In genomic region chr19:7903244-7904073, GRCh38 we compare ENCODE assay signal across 8 cellular contexts. TPM values are rescaled to one million over a fixed set of nuclear protein-coding genes. Genes with fewer than 3 reads are reported as not detected.
DNase-seq lines count a peak whose midpoint lies in the region; ATAC-seq, FAIRE-seq and TF ChIP-seq lines count a peak whose summit lies in the region.

Gene MAP2K7 (plus strand): TSS chr19:7903877. CDS start chr19:7903945, 68 bp downstream.

- H3K9ac ChIP-seq in keratinocyte (ENCODE audit: control insufficient read depth, extremely low read depth, insufficient read depth, low read length) = peak within 1 kb of the TSS; percentile 99

- peaks cover 6% of the 10 kb centered on the region for H3K36me3 ChIP-seq in BE2C
- peaks cover 6 to 14% of the 10 kb centered on the region in 2 experiments for H3K36me3 ChIP-seq in keratinocyte (ENCODE audit: control insufficient read depth in 2 of 2, extremely low read depth in 1 of 2, insufficient read depth in 2 of 2, low read length in 2 of 2)

- dilution Hi-C loops in keratinocyte (cut with MboI; ENCODE audit: extremely low pct_ligation_motif_present, low sequenced_read_pairs) = no loop called here

- H2AFZ ChIP-seq in keratinocyte (ENCODE audit: control insufficient read depth, low read length) = peak within 1 kb of the TSS; percentile 68

- H3K9me3 ChIP-seq in BE2C (no peaks in the 10 kb centered on the region), keratinocyte (ENCODE audit: control insufficient read depth, low read depth, low read length) (no peaks in the 10 kb centered on the region)

- DNase-seq in BE2C = peak; percentile 100
- peak; percentile 96 for DNase-seq in NCI-H510A (lab: John Stamatoyannopoulos, UW)
- DNase-seq in activated CD4-positive, alpha-beta T cell treated with anti-CD3 and anti-CD28 coated beads for 1 hour = peak; percentile 100
- DNase-seq in cerebellum (ENCODE audit: low spot score) = peak; percentile 100
- peak; percentile 95 for DNase-seq in keratinocyte (ENCODE audit: low read depth, low spot score)
- peak; percentile 100 for DNase-seq in stimulated activated CD4-positive, alpha-beta T cell treated with anti-CD3 and anti-CD28 coated beads, Interleukin-15, amount 100 ng/mL, for 1 hour (ENCODE audit: low read depth in 1 of 2, low spot score in 1 of 2)

- peaks cover 5% of the 10 kb centered on the region for H4K20me1 ChIP-seq in keratinocyte (ENCODE audit: control insufficient read depth, extremely low read depth, insufficient read depth, low read length)

- H3K27ac ChIP-seq in keratinocyte (ENCODE audit: control insufficient read depth, insufficient read depth, low read length) = peak within 1 kb of the TSS; percentile 98

- peak; percentile 89 for FAIRE-seq in keratinocyte (lab: Jason Lieb, UNC)

- H3K27me3 ChIP-seq in BE2C = no peaks in the 10 kb centered on the region
- no peaks in the 10 kb centered on the region for H3K27me3 ChIP-seq in keratinocyte (ENCODE audit: control insufficient read depth, extremely low read depth, insufficient read depth, low read length)

- H3K4me1 ChIP-seq in BE2C (no peaks in the 10 kb centered on the region), keratinocyte (ENCODE audit: control insufficient read depth, extremely low read depth, insufficient read depth, low read length) (peaks cover 52% of the 10 kb centered on the region)

- peak; percentile 75 for TF ChIP-seq POLR2A in GM19193 (IDR thresholded peaks at IDR 0.05; ENCODE audit: extremely low read depth, insufficient read depth, insufficient read length)

- TF ChIP-seq CTCF in BE2C (IDR thresholded peaks at IDR 0.05; ENCODE audit: low read depth, low read length) = peak; percentile 49
- TF ChIP-seq CTCF in keratinocyte (optimal IDR thresholded peaks at IDR 0.05 in 1 of 3, IDR thresholded peaks at IDR 0.05 in 1 of 3, conservative IDR thresholded peaks at IDR 0.05 in 1 of 3; ENCODE audit: extremely low read depth in 1 of 3, insufficient read depth in 2 of 3, low read length in 3 of 3) = peak; percentile 64 to 99 (median 69)

- H3K79me2 ChIP-seq in keratinocyte (ENCODE audit: control insufficient read depth, insufficient read depth, low read length) = peaks cover 45% of the 10 kb centered on the region

- peak; percentile 87 for ATAC-seq in HG03439 (IDR thresholded peaks at IDR 0.05; ENCODE audit: unreplicated experiment)

- peak within 1 kb of the TSS; percentile 82 for H3K4me3 ChIP-seq in BE2C (ENCODE audit: low read depth, low read length)
- peak within 1 kb of the TSS; percentile 84 to 94 (median 90) for H3K4me3 ChIP-seq in keratinocyte (ENCODE audit: control insufficient read depth in 2 of 3, extremely low read depth in 1 of 3, insufficient read depth in 2 of 3, low read depth in 1 of 3, low read length in 3 of 3)

- peak within 1 kb of the TSS; percentile 92 for H3K4me2 ChIP-seq in keratinocyte (ENCODE audit: control insufficient read depth, extremely low read depth, insufficient read depth, low read depth, low read length)

- H3K9me1 ChIP-seq in keratinocyte (ENCODE audit: control insufficient read depth, extremely low read depth, insufficient read depth, low read length) = peaks cover 3% of the 10 kb centered on the region

RNA-seq across cellular contexts. Expression of gene MAP2K7, which starts in this region (rescaled TPM):
- polyA plus RNA-seq in BE2C (2012; ENCODE audit: insufficient read depth, insufficient read length, low read depth) = 86.4 TPM
- 8.5 TPM for total RNA-seq in cerebellum
- polyA plus RNA-seq in keratinocyte = 8.4 to 11.7 TPM (median 10.9 TPM) in 3 replicates
- polyA plus RNA-seq in keratinocyte (2011; ENCODE audit: low read depth) = 15.8 TPM
- 5.2 and 11.4 TPM in 2 replicates for polyA plus RNA-seq in keratinocyte (2011; cell fraction: cytosol; rRNA removed)
- polyA plus RNA-seq in keratinocyte (2011; cell fraction: nucleus; rRNA removed) = 18.9 and 22.4 TPM in 2 replicates
- polyA plus RNA-seq in keratinocyte (2012; ENCODE audit: low replicate concordance) = 14.5 and 18.4 TPM in 2 replicates
- polyA minus RNA-seq in keratinocyte = 7.8 to 18.9 TPM (median 8.1 TPM) in 3 replicates
- 23.4 TPM for polyA minus RNA-seq in keratinocyte (2011; cell fraction: cytosol; rRNA and poly(A)+ RNA removed)
- 11.3 and 15.2 TPM in 2 replicates for polyA minus RNA-seq in keratinocyte (2011; cell fraction: nucleus; rRNA and poly(A)+ RNA removed)

Comparison
In these comparisons a context has a peak if more than half of its experiments do, and no peak if none do; other contexts are left out.
1. Peak in every context shown above with its lines: DNase-seq, ATAC-seq, H3K4me3 ChIP-seq and H3K27ac ChIP-seq.